ENCODE assay signal across 27 cellular contexts in genomic region chr1:159918918-159919195, GRCh38. TPM values are rescaled to one million over a fixed set of nuclear protein-coding genes. Genes with fewer than 3 reads are reported as not detected.
DNase-seq lines count a peak whose midpoint lies in the region; ATAC-seq and TF ChIP-seq lines count a peak whose summit lies in the region.
"Had no signal": no experiment of that assay in that cellular context is flagged by ENCODE, and none has a peak within 500 bp of the region (broad histone marks: within the 10 kb centered on the region; RNA-seq: fewer than 3 reads in every experiment).

No MANE protein-coding gene starts in this region.

- H3K27me3 Mint-ChIP-seq in MCF 10A (ENCODE audit: insufficient read depth, unreplicated experiment): no peaks in the 10 kb centered on the region
- no peaks in the 10 kb centered on the region for H3K27me3 Mint-ChIP-seq in T-cell
- H3K27me3 Mint-ChIP-seq: activated CD4-positive, alpha-beta memory T cell treated with anti-CD3 and anti-CD28 coated beads for 36 hours had no signal

- peaks cover 5% of the 10 kb centered on the region for H3K36me3 ChIP-seq in breast epithelium
- H3K36me3 ChIP-seq in mucosa of stomach (ENCODE audit: control insufficient read depth, insufficient read depth, low read length): peaks cover 42% of the 10 kb centered on the region
- peaks cover 21 to 58% (median 49%) of the 10 kb centered on the region in 4 donors for H3K36me3 ChIP-seq in upper lobe of left lung

- intact Hi-C loops in breast epithelium (cut with DNase I; ENCODE audit: low total_unique reads) (no loop called here), MCF 10A (cut with micrococcal nuclease) (no loop called here)

- H3K27me3 ChIP-seq in breast epithelium: no peaks in the 10 kb centered on the region
- H3K27me3 ChIP-seq in mucosa of stomach (ENCODE audit: control insufficient read depth, insufficient read depth, low read length): no peaks in the 10 kb centered on the region
- no peaks in the 10 kb centered on the region for H3K27me3 ChIP-seq in upper lobe of left lung
- H3K27me3 ChIP-seq: vagina had no signal

- POLR2A ChIA-PET in MCF 10A (lab: Yijun Ruan, JAX): no interaction called here
- POLR2A ChIA-PET in T-cell (lab: Charles Lee): no interaction called here

- ATAC-seq in T-cell (replicated peaks in 1 of 4) (no peak), upper lobe of left lung (ENCODE audit: low FRiP score in 2 of 2) (no peak), HG03025 (IDR thresholded peaks at IDR 0.05; ENCODE audit: low FRiP score, unreplicated experiment) (no peak)
- ATAC-seq: A549; activated T-cell treated with anti-CD3 and anti-CD28 coated beads, Interleukin-2, amount 50 U/mL, for 4 hours; left colon had no signal

- H3K36me3 Mint-ChIP-seq in MCF 10A (ENCODE audit: insufficient read depth, unreplicated experiment) (peaks cover 68% of the 10 kb centered on the region), T-cell (peaks cover 52% of the 10 kb centered on the region)

- H3K4me1 Mint-ChIP-seq in MCF 10A (ENCODE audit: insufficient read depth, unreplicated experiment): peaks cover 74% of the 10 kb centered on the region
- peaks cover 71 to 86% (median 84%) of the 10 kb centered on the region in 3 donors for H3K4me1 Mint-ChIP-seq in T-cell

- H3K4me3 ChIP-seq in breast epithelium: no peak overlapping the region
- H3K4me3 ChIP-seq in mucosa of stomach (ENCODE audit: low read length): no peak overlapping the region
- H3K4me3 ChIP-seq in upper lobe of left lung: no peak overlapping the region
- H3K4me3 ChIP-seq: A549, SK-N-MC, vagina had no signal

- H3K9me3 Mint-ChIP-seq in MCF 10A (ENCODE audit: unreplicated experiment): no peaks in the 10 kb centered on the region
- H3K9me3 Mint-ChIP-seq in T-cell: no peaks in the 10 kb centered on the region
- H3K9me3 Mint-ChIP-seq: activated CD4-positive, alpha-beta memory T cell treated with anti-CD3 and anti-CD28 coated beads for 36 hours; activated T-cell treated with anti-CD3 and anti-CD28 coated beads, Interleukin-2, amount 50 U/mL, for 4 hours had no signal

- no peak overlapping the region for H3K27ac Mint-ChIP-seq in MCF 10A (ENCODE audit: low read depth, unreplicated experiment)
- peak overlapping the region; percentile 25 to 39 for H3K27ac Mint-ChIP-seq in T-cell

- H3K27ac ChIP-seq in breast epithelium: peak overlapping the region; percentile 29 to 33
- H3K27ac ChIP-seq in upper lobe of left lung: peak overlapping the region in 3 of 4 donors; percentile 81 to 99 (median 97)
- H3K27ac ChIP-seq: C4-2B, HL-60, SK-N-MC, vagina had no signal

- CTCF ChIA-PET in MCF 10A (lab: Yijun Ruan, JAX): interaction anchor here (0.7 to 52.4 kb wide), 4 partner anchors 26 to 128 kb away, joined by 3 to 1675 read pairs (median 50); no protein-coding TSS in a partner anchor
- CTCF ChIA-PET in T-cell (lab: Charles Lee): interaction anchor here in 1 of 2 donors (0.5 kb wide), 1 partner anchor 48 kb away, joined by 3 read pairs; no protein-coding TSS in a partner anchor

- peaks cover 6 to 15% of the 10 kb centered on the region in 2 donors for H3K4me1 ChIP-seq in breast epithelium
- H3K4me1 ChIP-seq in mucosa of stomach (ENCODE audit: control insufficient read depth, insufficient read depth, low read length): peaks cover 89% of the 10 kb centered on the region
- H3K4me1 ChIP-seq in upper lobe of left lung: peaks cover 70 to 95% (median 91%) of the 10 kb centered on the region in 4 donors

- no TSS peak for BruUV-seq in MCF 10A (replicated peaks; lab: Mats Ljungman, UMichigan)

- peak overlapping the region; percentile 98 for H3K9ac ChIP-seq in mucosa of stomach (ENCODE audit: low read length)

- H3K9me3 ChIP-seq in breast epithelium: no peaks in the 10 kb centered on the region
- no peaks in the 10 kb centered on the region for H3K9me3 ChIP-seq in mucosa of stomach (ENCODE audit: control insufficient read depth, low read length)
- H3K9me3 ChIP-seq in upper lobe of left lung: no peaks in the 10 kb centered on the region
- H3K9me3 ChIP-seq: A549, vagina had no signal

- no peak overlapping the region for H3K4me3 Mint-ChIP-seq in MCF 10A (ENCODE audit: unreplicated experiment)
- H3K4me3 Mint-ChIP-seq in T-cell: no peak overlapping the region
- H3K4me3 Mint-ChIP-seq: activated CD4-positive, alpha-beta memory T cell treated with anti-CD3 and anti-CD28 coated beads for 36 hours; activated T-cell treated with anti-CD3 and anti-CD28 coated beads, Interleukin-2, amount 50 U/mL, for 4 hours had no signal

- WGBS in upper lobe of left lung, 2 donors: 91 to 100% methylated on average over 1 to 2 of the region's 2 CpGs

- TF ChIP-seq CTCF in breast epithelium (IDR thresholded peaks at IDR 0.05) (no peak), MCF 10A (IDR thresholded peaks at IDR 0.05; ENCODE audit: unreplicated experiment) (no peak), upper lobe of left lung (IDR thresholded peaks at IDR 0.05) (no peak)

- DNase-seq in breast epithelium (ENCODE audit: low spot score in 2 of 2) (no peak), MCF 10A (ENCODE audit: unreplicated experiment) (no peak), T-cell (no peak), upper lobe of left lung (no peak), mesenteric fat pad (ENCODE audit: low spot score) (no peak), GM03348 (ENCODE audit: low spot score) (no peak)
- DNase-seq: activated CD4-positive, alpha-beta memory T cell treated with anti-CD3 and anti-CD28 coated beads for 36 hours; activated naive CD4-positive, alpha-beta T cell treated with anti-CD3 and anti-CD28 coated beads, Interleukin-2, amount 50 U/mL, for 16 hours; activated T-cell treated with anti-CD3 and anti-CD28 coated beads, Interleukin-2, amount 50 U/mL, for 4 hours; cerebellar nuclear complex; effector memory CD4-positive, alpha-beta T cell; head of caudate nucleus; left colon; midbrain; NCI-H1694 treated with DMSO at 0.1 percent for 48 hours; NCI-H82; stimulated activated CD8-positive, alpha-beta memory T cell treated with anti-CD3 and anti-CD28 coated beads, Interleukin-4, amount 100 ng/mL, for 48 hours had no signal

- TF ChIP-seq EP300 in upper lobe of left lung (IDR thresholded peaks at IDR 0.05): no peak

- no peak for TF ChIP-seq POLR2A in breast epithelium (IDR thresholded peaks at IDR 0.05)
- TF ChIP-seq POLR2A in upper lobe of left lung (IDR thresholded peaks at IDR 0.05): no peak

RNA-seq across cellular contexts. Expression of gene TAGLN2, which starts 6.5 kb away (rescaled TPM):
- total RNA-seq in breast epithelium (100 to 1,000 TPM; 195 to 259 (median 231) TPM), MCF 10A (2022) (464 and 483 TPM in 2 replicates), T-cell (100 to 1,000 TPM; 210 to 372 (median 245) TPM), upper lobe of left lung (1,000 to 10,000 TPM in 1 of 6 donors, 100 to 1,000 TPM in 5; 167 to 1,014 (median 605) TPM), mesenteric fat pad (314 TPM)

RNA-seq across cellular contexts. Expression of gene CFAP45, which starts 18.9 kb away (rescaled TPM):
- total RNA-seq in breast epithelium (1 to 10 TPM in 2 of 3 donors, under 1 TPM in 1; 0.80 to 2.6 (median 2.6) TPM), MCF 10A (2022) (0.32 and 0.40 TPM in 2 replicates), T-cell (1 to 10 TPM; 1.2 to 4.7 (median 1.5) TPM), upper lobe of left lung (10 to 100 TPM in 2 of 6 donors, 1 to 10 TPM in 4; 1.2 to 34.6 (median 9.0) TPM), mesenteric fat pad (0.64 TPM)
- total RNA-seq: vagina had no signal

RNA-seq across cellular contexts. Expression of gene IGSF9, which starts 26.6 kb away (rescaled TPM):
- total RNA-seq in breast epithelium (1 to 10 TPM in 2 of 3 donors, not detected in 1; 5.9 to 8.0 TPM), MCF 10A (2022) (0.25 and 0.44 TPM in 2 replicates), T-cell (under 1 TPM in 3 of 5 donors, not detected in 2; 0.06 to 0.16 (median 0.12) TPM), upper lobe of left lung (1 to 10 TPM in 4 of 6 donors, under 1 TPM in 2; 0.55 to 2.3 (median 1.5) TPM), mesenteric fat pad (0.13 TPM)
- total RNA-seq: renal cortical epithelial cell had no signal

RNA-seq across cellular contexts. Expression of gene SLAMF9, which starts 35.2 kb away (rescaled TPM):
- total RNA-seq in breast epithelium (not detected), MCF 10A (2022) (not detected in 2 replicates), T-cell (not detected), upper lobe of left lung (under 1 TPM in 1 of 6 donors, not detected in 5; 0.34 TPM), mesenteric fat pad (not detected)
- total RNA-seq: activated CD4-positive, alpha-beta memory T cell treated with anti-CD3 and anti-CD28 coated beads for 36 hours; activated T-cell treated with anti-CD3 and anti-CD28 coated beads, Interleukin-2, amount 50 U/mL, for 4 hours; aorta; left colon; renal cortical epithelial cell; temporal lobe; vagina had no signal

RNA-seq across cellular contexts. Expression of gene VSIG8, which starts 56.4 kb away (rescaled TPM):
- total RNA-seq in breast epithelium (under 1 TPM in 2 of 3 donors, not detected in 1; 0.15 to 0.16 TPM), MCF 10A (2022) (not detected in 2 replicates), T-cell (not detected), upper lobe of left lung (under 1 TPM in 1 of 6 donors, not detected in 5; 0.34 TPM), mesenteric fat pad (not detected)
- total RNA-seq: activated CD4-positive, alpha-beta memory T cell treated with anti-CD3 and anti-CD28 coated beads for 36 hours; activated T-cell treated with anti-CD3 and anti-CD28 coated beads, Interleukin-2, amount 50 U/mL, for 4 hours; left colon; renal cortical epithelial cell; temporal lobe; vagina had no signal
